Comparison of ENCODE assay signal across 8 cellular contexts in the genomic region with DNA sequence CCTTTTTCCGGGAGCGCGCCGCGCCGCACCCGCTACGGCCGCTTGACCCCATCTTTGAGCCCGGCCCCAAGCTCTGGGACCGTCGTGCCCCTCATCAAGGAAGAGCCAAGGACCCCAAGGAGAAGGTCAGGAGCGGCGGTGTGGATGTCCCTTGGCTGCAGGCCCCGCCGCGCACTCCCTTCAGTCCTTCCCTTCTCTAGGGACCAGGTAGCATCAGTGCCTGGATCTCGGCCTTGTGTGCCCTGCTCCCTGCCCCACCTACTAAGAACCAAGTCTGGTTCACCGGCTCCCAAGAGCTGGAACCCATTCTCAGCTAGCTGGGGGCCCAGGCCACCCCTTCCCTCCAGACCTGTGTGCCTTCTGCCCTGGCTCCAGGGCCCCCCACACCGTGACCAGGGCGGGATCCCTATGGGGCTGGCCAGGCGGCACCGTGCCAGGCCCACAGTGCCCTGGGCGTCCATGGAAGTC.
DNase-seq lines count a peak whose midpoint lies in the region; ATAC-seq and TF ChIP-seq lines count a peak whose summit lies in the region.

No MANE protein-coding gene starts in this region.

- H3K4me1 Mint-ChIP-seq in activated B cell treated with CpG ODN at 0.5 μM for 24 hours = peaks cover 78% of the 10 kb centered on the region

- CTCF ChIA-PET in activated B cell treated with CpG ODN at 0.5 μM for 24 hours (lab: Charles Lee) = interaction anchor here (0.6 to 8.8 kb wide), 41 partner anchors 11 to 816 kb away, joined by 3 to 202 read pairs (median 5); a partner anchor contains a TSS

- peak; percentile 15 for TF ChIP-seq CTCF in activated B cell treated with CpG ODN at 0.5 μM for 24 hours (IDR thresholded peaks at IDR 0.05)

- H3K27me3 Mint-ChIP-seq in activated B cell treated with CpG ODN at 0.5 μM for 24 hours = no peaks in the 10 kb centered on the region

- peak overlapping the region; percentile 88 for H3K27ac Mint-ChIP-seq in activated B cell treated with CpG ODN at 0.5 μM for 24 hours

- POLR2A ChIA-PET in activated B cell treated with CpG ODN at 0.5 μM for 24 hours (lab: Charles Lee) = interaction anchor here (0.7 to 14.0 kb wide), 6 partner anchors 22 to 389 kb away, joined by 3 to 387 read pairs (median 8); a partner anchor contains a TSS

- H3K9me3 Mint-ChIP-seq in activated B cell treated with CpG ODN at 0.5 μM for 24 hours = no peaks in the 10 kb centered on the region

- peak overlapping the region; percentile 35 for H3K4me3 ChIP-seq in iPS-11a (ENCODE audit: low read depth, low read length)

- peak; percentile 27 for DNase-seq in NCI-H2196 (lab: John Stamatoyannopoulos, UW; ENCODE audit: unreplicated experiment)
- no peak for DNase-seq in NCI-H2196 treated with DMSO at 0.1 percent for 48 hours (lab: John Stamatoyannopoulos, UW; ENCODE audit: unreplicated experiment)
- DNase-seq in activated B cell treated with CpG ODN at 0.5 μM for 24 hours = no peak
- no peak for DNase-seq in stimulated activated naive CD8-positive, alpha-beta T cell treated with anti-CD3 and anti-CD28 coated beads, Interleukin-15, Interleukin-2, amounts not matched to agents 100 U/mL and 50 U/mL, for 24 hours
- no peak for DNase-seq in SW 1271 (lab: John Stamatoyannopoulos, UW)
- no peak for DNase-seq in NCI-H2081 treated with DMSO at 0.1 percent for 48 hours (lab: John Stamatoyannopoulos, UW)

- intact Hi-C loops in activated B cell treated with CpG ODN at 0.5 μM for 24 hours (cut with micrococcal nuclease) = loop anchor here (1.0 to 10.0 kb wide), 10 partner anchors 48 to 842 kb away; a partner anchor contains a TSS

- H3K4me3 Mint-ChIP-seq in activated B cell treated with CpG ODN at 0.5 μM for 24 hours = peak overlapping the region; percentile 90

- ATAC-seq in activated B cell treated with CpG ODN at 0.5 μM for 24 hours (ENCODE audit: low read depth) = no peak
- ATAC-seq in stimulated activated naive CD8-positive, alpha-beta T cell treated with anti-CD3 and anti-CD28 coated beads, Interleukin-15, Interleukin-2, amounts not matched to agents 100 U/mL and 50 U/mL, for 24 hours = peak; percentile 10
- no peak for ATAC-seq in GM18517 (IDR thresholded peaks at IDR 0.05; ENCODE audit: unreplicated experiment)

- H3K36me3 Mint-ChIP-seq in activated B cell treated with CpG ODN at 0.5 μM for 24 hours (ENCODE audit: low read depth) = peaks cover 77% of the 10 kb centered on the region
